ENCODE assay signal across 1 cellular context in the genomic region with DNA sequence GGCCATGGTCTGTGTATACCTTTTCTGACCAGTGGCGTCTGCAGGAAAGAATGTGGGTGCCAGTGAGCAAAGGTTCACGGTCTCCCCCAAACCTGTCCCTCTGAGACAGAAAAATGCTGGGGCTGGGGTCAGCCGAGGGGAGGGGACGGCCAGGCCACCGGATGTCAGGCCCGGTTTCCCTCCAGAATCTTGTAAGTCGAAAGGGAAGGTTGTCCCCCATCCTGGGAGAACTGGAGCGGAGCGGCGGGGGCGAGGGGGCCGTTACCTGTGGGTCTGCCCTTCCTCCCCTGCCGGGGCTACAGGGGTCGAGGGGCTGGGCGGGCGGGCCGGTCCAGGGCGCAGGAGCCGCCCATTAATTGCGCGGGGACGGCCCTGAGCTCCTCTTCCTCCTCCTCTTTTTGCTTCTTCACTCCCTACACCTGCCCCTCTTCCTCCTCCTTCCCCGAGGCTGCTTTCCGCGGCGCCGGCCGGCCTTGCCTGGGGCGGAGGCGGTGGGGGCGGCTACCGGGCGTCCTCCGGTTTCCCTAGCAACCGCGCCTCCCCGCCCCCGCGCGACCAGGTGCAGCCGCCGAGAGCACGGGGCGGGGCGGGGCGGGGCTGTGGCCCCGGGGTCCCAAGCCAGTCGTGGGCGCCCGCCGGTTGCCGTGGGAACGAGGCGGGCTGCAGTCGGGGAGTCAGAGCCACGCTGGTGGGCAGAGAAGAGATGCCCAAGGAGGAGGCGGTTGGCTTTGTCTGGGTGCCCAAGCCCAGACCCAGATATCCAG.
TF ChIP-seq lines count a peak whose summit lies in the region.

A gene with protein sequence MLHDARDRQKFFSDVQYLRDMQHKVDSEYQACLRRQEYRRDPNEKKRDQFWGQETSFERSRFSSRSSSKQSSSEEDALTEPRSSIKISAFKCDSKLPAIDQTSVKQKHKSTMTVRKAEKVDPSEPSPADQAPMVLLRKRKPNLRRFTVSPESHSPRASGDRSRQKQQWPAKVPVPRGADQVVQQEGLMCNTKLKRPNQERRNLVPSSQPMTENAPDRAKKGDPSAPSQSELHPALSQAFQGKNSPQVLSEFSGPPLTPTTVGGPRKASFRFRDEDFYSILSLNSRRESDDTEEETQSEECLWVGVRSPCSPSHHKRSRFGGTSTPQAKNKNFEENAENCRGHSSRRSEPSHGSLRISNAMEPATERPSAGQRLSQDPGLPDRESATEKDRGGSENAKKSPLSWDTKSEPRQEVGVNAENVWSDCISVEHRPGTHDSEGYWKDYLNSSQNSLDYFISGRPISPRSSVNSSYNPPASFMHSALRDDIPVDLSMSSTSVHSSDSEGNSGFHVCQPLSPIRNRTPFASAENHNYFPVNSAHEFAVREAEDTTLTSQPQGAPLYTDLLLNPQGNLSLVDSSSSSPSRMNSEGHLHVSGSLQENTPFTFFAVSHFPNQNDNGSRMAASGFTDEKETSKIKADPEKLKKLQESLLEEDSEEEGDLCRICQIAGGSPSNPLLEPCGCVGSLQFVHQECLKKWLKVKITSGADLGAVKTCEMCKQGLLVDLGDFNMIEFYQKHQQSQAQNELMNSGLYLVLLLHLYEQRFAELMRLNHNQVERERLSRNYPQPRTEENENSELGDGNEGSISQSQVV (minus strand): TSS at position 503 of the 764 bp plus-strand sequence. CDS start 6,579 bp downstream, outside the sequence.

TF ChIP-seq in A549, 52 proteins besides CTCF, POLR2A, EP300 and RAD21 (continued from another document):
- TF ChIP-seq BCL3 (IDR thresholded peaks at IDR 0.05), result no peak
TF ChIP-seq in A549: peak in this region for 0.
